ENCODE assay signal across 25 cellular contexts in genomic region chr15:66515901-66516322, GRCh38. TPM values are rescaled to one million over a fixed set of nuclear protein-coding genes. Genes with fewer than 3 reads are reported as not detected.
DNase-seq lines count a peak whose midpoint lies in the region; ATAC-seq, FAIRE-seq and TF ChIP-seq lines count a peak whose summit lies in the region.
"Had no signal": no experiment of that assay in that cellular context is flagged by ENCODE, and none has a peak within 500 bp of the region (broad histone marks: within the 10 kb centered on the region; RNA-seq: fewer than 3 reads in every experiment).

No MANE protein-coding gene starts in this region.

- no peak for ATAC-seq in activated CD8-positive, alpha-beta memory T cell treated with anti-CD3 and anti-CD28 coated beads, Interleukin-2, amount 10 ng/mL, durations not matched to agents 7 days and 5 days
- ATAC-seq in IMR-90 (ENCODE audit: low read depth) (no peak), WTC11 (peak; percentile 67), HG02763 (IDR thresholded peaks at IDR 0.05; ENCODE audit: unreplicated experiment) (no peak)
- ATAC-seq: CD8-positive, alpha-beta T cell; left colon; Panc1 had no signal

- H3K4me3 ChIP-seq in IMR-90 (ENCODE audit: insufficient read depth, low read depth, low read length) = no peak overlapping the region
- H3K4me3 ChIP-seq: neural progenitor cell, stomach had no signal

- H3K4ac ChIP-seq in IMR-90 (ENCODE audit: low read depth, low read length) = no peak overlapping the region

- CTCF ChIA-PET in activated CD8-positive, alpha-beta memory T cell treated with anti-CD3 and anti-CD28 coated beads, Interleukin-2, amount 10 ng/mL, durations not matched to agents 7 days and 5 days (lab: Charles Lee) = no interaction called here
- CTCF ChIA-PET in IMR-90 (lab: Yijun Ruan, JAX) (no interaction called here), WTC11 (lab: Charles Lee) (interaction anchor here (1.3 kb wide), 1 partner anchor 18 kb away, joined by 4 read pairs; the partner anchor contains the start of gene SNAPC5)

- H3K27me3 Mint-ChIP-seq in activated CD8-positive, alpha-beta memory T cell treated with anti-CD3 and anti-CD28 coated beads, Interleukin-2, amount 10 ng/mL, durations not matched to agents 7 days and 5 days = no peaks in the 10 kb centered on the region
- no peaks in the 10 kb centered on the region for H3K27me3 Mint-ChIP-seq in WTC11 (ENCODE audit: low read depth)
- H3K27me3 Mint-ChIP-seq: central memory CD8-positive, alpha-beta T cell; IgD-negative memory B cell had no signal

- no peak overlapping the region for H4K8ac ChIP-seq in IMR-90 (ENCODE audit: low read depth in 2 of 2, low read length in 2 of 2)

- H3K9me3 ChIP-seq in IMR-90 (ENCODE audit: control insufficient read depth, insufficient read depth, low read length) = no peaks in the 10 kb centered on the region
- H3K9me3 ChIP-seq: stomach had no signal

- FAIRE-seq in frontal cortex (lab: Jason Lieb, UNC) = no peak
- FAIRE-seq: A204.1, GM19239 had no signal

- no peak overlapping the region for H2BK120ac ChIP-seq in IMR-90 (ENCODE audit: low read depth, low read length)

- no peaks in the 10 kb centered on the region for H3K9me3 Mint-ChIP-seq in activated CD8-positive, alpha-beta memory T cell treated with anti-CD3 and anti-CD28 coated beads, Interleukin-2, amount 10 ng/mL, durations not matched to agents 7 days and 5 days (ENCODE audit: low read depth)
- H3K9me3 Mint-ChIP-seq in WTC11 = no peaks in the 10 kb centered on the region
- H3K9me3 Mint-ChIP-seq: CD8-positive, alpha-beta T cell; central memory CD8-positive, alpha-beta T cell; IgD-negative memory B cell; neural progenitor cell had no signal

- H2AK9ac ChIP-seq in IMR-90 (replicated peaks; ENCODE audit: low read depth, low read length, poor library complexity) = peak overlapping the region; percentile 23

- H2BK5ac ChIP-seq in IMR-90 (ENCODE audit: low read depth, low read length, poor library complexity, severe bottlenecking) = no peak overlapping the region

- H3K9me1 ChIP-seq in IMR-90 (ENCODE audit: insufficient read depth, low read length) = no peaks in the 10 kb centered on the region

- H3K23ac ChIP-seq in IMR-90 (ENCODE audit: low read depth, low read length) = no peak overlapping the region

- in situ Hi-C loops in IMR-90 (cut with MboI; ENCODE audit: low sequenced_read_pairs) = no loop called here

- WGBS in IMR-90 (ENCODE audit: extremely low coverage in 2 of 2, insufficient read length in 1 of 2), 2 experiments = no CpG with 5 or more reads among the region's 2 CpGs

- H4K5ac ChIP-seq in IMR-90 (ENCODE audit: low read depth, low read length) = no peak overlapping the region

- H3K9ac ChIP-seq in IMR-90 (ENCODE audit: low read depth, low read length) = no peak overlapping the region
- H3K9ac ChIP-seq: neural progenitor cell had no signal

- H3K4me2 ChIP-seq in IMR-90 (ENCODE audit: low read depth, low read length) = no peak overlapping the region
- H3K4me2 ChIP-seq: neural progenitor cell had no signal

- no peak overlapping the region for H2BK20ac ChIP-seq in IMR-90 (ENCODE audit: low read depth, low read length)

- H2AFZ ChIP-seq in IMR-90 (replicated peaks; ENCODE audit: low read length, poor library complexity) = no peak overlapping the region
- H2AFZ ChIP-seq: neural progenitor cell had no signal

- no peak overlapping the region for H3K56ac ChIP-seq in IMR-90 (ENCODE audit: extremely low read depth, insufficient read depth, low read length)

- H4K20me1 ChIP-seq in IMR-90 (ENCODE audit: insufficient read depth, low read length) = no peaks in the 10 kb centered on the region

- no TSS peak for BruUV-seq in IMR-90 (replicated peaks; lab: Mats Ljungman, UMichigan)

- H2AK5ac ChIP-seq in IMR-90 (ENCODE audit: low read depth, low read length) = no peak overlapping the region

- no peak for TF ChIP-seq RAD21 in IMR-90 (IDR thresholded peaks at IDR 0.05; ENCODE audit: low read length)

- intact Hi-C loops in IMR-90 (cut with micrococcal nuclease) = no loop called here

- H3K36me3 ChIP-seq in IMR-90 (ENCODE audit: control insufficient read depth, insufficient read depth, low read length) = peaks cover 10% of the 10 kb centered on the region
- H3K36me3 ChIP-seq: neural progenitor cell had no signal

- TF ChIP-seq POLR2A in IMR-90 (IDR thresholded peaks at IDR 0.05; ENCODE audit: low read depth, low read length) = no peak

- H4K91ac ChIP-seq in IMR-90 (ENCODE audit: insufficient read depth, low read depth, low read length) = no peak overlapping the region

- no peak overlapping the region for H3K4me3 Mint-ChIP-seq in activated CD8-positive, alpha-beta memory T cell treated with anti-CD3 and anti-CD28 coated beads, Interleukin-2, amount 10 ng/mL, durations not matched to agents 7 days and 5 days
- no peak overlapping the region for H3K4me3 Mint-ChIP-seq in WTC11
- H3K4me3 Mint-ChIP-seq: CD8-positive, alpha-beta T cell; central memory CD8-positive, alpha-beta T cell; neural progenitor cell had no signal

- H3K18ac ChIP-seq in IMR-90 (ENCODE audit: low read depth, low read length) = no peak overlapping the region

- dilution Hi-C loops in IMR-90 (cut with HindIII; ENCODE audit: low sequenced_read_pairs, unreplicated experiment) = no loop called here

- H3K36me3 Mint-ChIP-seq in activated CD8-positive, alpha-beta memory T cell treated with anti-CD3 and anti-CD28 coated beads, Interleukin-2, amount 10 ng/mL, durations not matched to agents 7 days and 5 days = peaks cover 32% of the 10 kb centered on the region
- peaks cover 41% of the 10 kb centered on the region for H3K36me3 Mint-ChIP-seq in WTC11

- no peaks in the 10 kb centered on the region for H3K4me1 Mint-ChIP-seq in activated CD8-positive, alpha-beta memory T cell treated with anti-CD3 and anti-CD28 coated beads, Interleukin-2, amount 10 ng/mL, durations not matched to agents 7 days and 5 days
- H3K4me1 Mint-ChIP-seq in WTC11 = peaks cover 12% of the 10 kb centered on the region
- H3K4me1 Mint-ChIP-seq: central memory CD8-positive, alpha-beta T cell; IgD-negative memory B cell had no signal

- no peak for DNase-seq in activated CD8-positive, alpha-beta memory T cell treated with anti-CD3 and anti-CD28 coated beads, Interleukin-2, amount 10 ng/mL, durations not matched to agents 7 days and 5 days
- no peak for DNase-seq in activated CD8-positive, alpha-beta memory T cell treated with anti-CD3 and anti-CD28 coated beads, Interleukin-2, amount 50 U/mL, for 4 hours
- DNase-seq in IMR-90 (no peak), WTC11 (ENCODE audit: low spot score) (no peak), kidney tubule cell (ENCODE audit: low spot score) (peak; percentile 38), NCI-H1105 (lab: John Stamatoyannopoulos, UW) (no peak), frontal cortex (ENCODE audit: low spot score in 2 of 2) (no peak)
- DNase-seq: activated CD4-positive, alpha-beta T cell treated with anti-CD3 and anti-CD28 coated beads, Interleukin-2, amount 50 U/mL, for 4 hours; amniotic stem cell; CD8-positive, alpha-beta T cell; DMS79; effector CD8-positive, alpha-beta T cell; hippocampal formation; left colon; NCI-H1048; stomach had no signal

- no peak overlapping the region for H3K27ac ChIP-seq in IMR-90 (ENCODE audit: insufficient read depth, low read length)
- H3K27ac ChIP-seq: neural progenitor cell, stomach had no signal

- H3K27me3 ChIP-seq in IMR-90 (ENCODE audit: control insufficient read depth, insufficient read depth, low read length) = no peaks in the 10 kb centered on the region
- H3K27me3 ChIP-seq: neural progenitor cell, stomach had no signal

- H3K4me1 ChIP-seq in IMR-90 (ENCODE audit: control insufficient read depth, insufficient read depth, low read length) = no peaks in the 10 kb centered on the region
- H3K4me1 ChIP-seq: neural progenitor cell, stomach had no signal

- no peak overlapping the region for H3K14ac ChIP-seq in IMR-90 (replicated peaks; ENCODE audit: low read depth, low read length)

- peaks cover 0 to 15% of the 10 kb centered on the region in 2 experiments; a peak in 2 of 4 replicates for H3K79me1 ChIP-seq in IMR-90 (ENCODE audit: low read depth in 1 of 2, low read length in 2 of 2)

- POLR2A ChIA-PET in IMR-90 (lab: Charles Lee; ENCODE audit: unreplicated experiment) (no interaction called here), WTC11 (lab: Charles Lee) (no interaction called here)

- H2BK15ac ChIP-seq in IMR-90 (ENCODE audit: low read depth, low read length) = no peak overlapping the region

- H3K27ac Mint-ChIP-seq in activated CD8-positive, alpha-beta memory T cell treated with anti-CD3 and anti-CD28 coated beads, Interleukin-2, amount 10 ng/mL, durations not matched to agents 7 days and 5 days = peak overlapping the region; percentile 16
- peak overlapping the region; percentile 13; the same call in 1 of the 2 replicates for H3K27ac Mint-ChIP-seq in WTC11
- H3K27ac Mint-ChIP-seq: CD8-positive, alpha-beta T cell; neural progenitor cell had no signal

- no peak for TF ChIP-seq CTCF in IMR-90 (conservative IDR thresholded peaks at IDR 0.05; ENCODE audit: low read depth, low read length)
- TF ChIP-seq CTCF in WTC11 (IDR thresholded peaks at IDR 0.05) = no peak

RNA-seq across cellular contexts. Expression of gene ZWILCH, which starts 10.8 kb away (rescaled TPM):
- total RNA-seq in activated CD8-positive, alpha-beta memory T cell treated with anti-CD3 and anti-CD28 coated beads, Interleukin-2, amount 10 ng/mL, durations not matched to agents 7 days and 5 days = 10 to 100 TPM; 35.6 to 44.6 TPM
- total RNA-seq in IMR-90 (2012; rRNA removed) (22.2 and 28.1 TPM in 2 replicates), WTC11 (2021) (41.1 to 50.2 TPM (median 46.6 TPM) in 3 replicates), frontal cortex (43.6 TPM)
- polyA plus RNA-seq in IMR-90 (2012; rRNA removed) = 10.3 and 10.5 TPM in 2 replicates
- 0.92 and 4.1 TPM in 2 replicates for polyA plus RNA-seq in IMR-90 (2012; cell fraction: cytosol; rRNA removed)
- 0.90 and 11.2 TPM in 2 replicates for polyA plus RNA-seq in IMR-90 (2012; cell fraction: nucleus; rRNA removed; ENCODE audit: low replicate concordance)

RNA-seq across cellular contexts. Expression of gene RPL4, which starts 11.3 kb away (rescaled TPM):
- 1,000 to 10,000 TPM; 2,060 to 2,722 TPM for total RNA-seq in activated CD8-positive, alpha-beta memory T cell treated with anti-CD3 and anti-CD28 coated beads, Interleukin-2, amount 10 ng/mL, durations not matched to agents 7 days and 5 days
- total RNA-seq in IMR-90 (2012; rRNA removed) (6,510 and 13,244 TPM in 2 replicates), WTC11 (2021) (3,648 to 4,125 TPM (median 4,060 TPM) in 3 replicates), frontal cortex (1,621 TPM)
- polyA plus RNA-seq in IMR-90 (2012; rRNA removed) = 3,530 and 4,083 TPM in 2 replicates
- polyA plus RNA-seq in IMR-90 (2012; cell fraction: cytosol; rRNA removed) = 1,783 and 5,124 TPM in 2 replicates
- polyA plus RNA-seq in IMR-90 (2012; cell fraction: nucleus; rRNA removed; ENCODE audit: low replicate concordance) = 1,149 and 1,402 TPM in 2 replicates

RNA-seq across cellular contexts. Expression of gene SNAPC5, which starts 18.4 kb away (rescaled TPM):
- 10 to 100 TPM; 29.3 to 30.0 TPM for total RNA-seq in activated CD8-positive, alpha-beta memory T cell treated with anti-CD3 and anti-CD28 coated beads, Interleukin-2, amount 10 ng/mL, durations not matched to agents 7 days and 5 days
- total RNA-seq in IMR-90 (2012; rRNA removed) (26.3 and 40.8 TPM in 2 replicates), WTC11 (2021) (21.1 to 28.7 TPM (median 24.0 TPM) in 3 replicates), frontal cortex (9.4 TPM)
- 25.4 and 25.9 TPM in 2 replicates for polyA plus RNA-seq in IMR-90 (2012; rRNA removed)
- 7.4 and 12.4 TPM in 2 replicates for polyA plus RNA-seq in IMR-90 (2012; cell fraction: cytosol; rRNA removed)
- polyA plus RNA-seq in IMR-90 (2012; cell fraction: nucleus; rRNA removed; ENCODE audit: low replicate concordance) = 1.7 and 10.6 TPM in 2 replicates

RNA-seq across cellular contexts. Expression of gene LCTL, which starts 49.9 kb away (rescaled TPM):
- total RNA-seq in activated CD8-positive, alpha-beta memory T cell treated with anti-CD3 and anti-CD28 coated beads, Interleukin-2, amount 10 ng/mL, durations not matched to agents 7 days and 5 days = not detected
- 8.9 and 10.4 TPM in 2 replicates for total RNA-seq in IMR-90 (2012; rRNA removed)
- polyA plus RNA-seq in IMR-90 (2012; rRNA removed) = 10.3 and 10.5 TPM in 2 replicates
- 4.7 and 8.1 TPM in 2 replicates for polyA plus RNA-seq in IMR-90 (2012; cell fraction: cytosol; rRNA removed)
- 10.0 and 14.8 TPM in 2 replicates for polyA plus RNA-seq in IMR-90 (2012; cell fraction: nucleus; rRNA removed; ENCODE audit: low replicate concordance)
- total RNA-seq in WTC11 (2021) = 2.2 to 3.2 TPM (median 3.0 TPM) in 3 replicates
- 0.41 TPM for total RNA-seq in frontal cortex
- total RNA-seq: CD8-positive, alpha-beta T cell; left colon; mononuclear cell; stomach; ureter had no signal
- polyA plus RNA-seq: IgD-negative memory B cell, stomach had no signal
